1 cellular context compared by ENCODE assay signal in genomic region chr6:138594749-138595148, GRCh38.
TF ChIP-seq lines count a peak whose summit lies in the region.

No MANE protein-coding gene starts in this region.

TF ChIP-seq in H1, 55 proteins besides CTCF, POLR2A, EP300 and RAD21:
- TF ChIP-seq MAFK (IDR thresholded peaks at IDR 0.05; ENCODE audit: low read depth, low read length) (no peak), CEBPB (IDR thresholded peaks at IDR 0.05; ENCODE audit: low read depth, low read length) (no peak), ATF3 (IDR thresholded peaks at IDR 0.05; ENCODE audit: insufficient read depth, low read depth, low read length) (no peak), RBBP5 (IDR thresholded peaks at IDR 0.05; ENCODE audit: borderline replicate concordance, low read depth, low read length) (no peak), HDAC6 (IDR thresholded peaks at IDR 0.05; ENCODE audit: low read depth, low read length) (no peak), SIX5 (IDR thresholded peaks at IDR 0.05; ENCODE audit: low read depth, low read length) (no peak), SAP30 (IDR thresholded peaks at IDR 0.05; ENCODE audit: insufficient read depth, insufficient replicate concordance, low read length) (no peak)
